In the genomic region with DNA sequence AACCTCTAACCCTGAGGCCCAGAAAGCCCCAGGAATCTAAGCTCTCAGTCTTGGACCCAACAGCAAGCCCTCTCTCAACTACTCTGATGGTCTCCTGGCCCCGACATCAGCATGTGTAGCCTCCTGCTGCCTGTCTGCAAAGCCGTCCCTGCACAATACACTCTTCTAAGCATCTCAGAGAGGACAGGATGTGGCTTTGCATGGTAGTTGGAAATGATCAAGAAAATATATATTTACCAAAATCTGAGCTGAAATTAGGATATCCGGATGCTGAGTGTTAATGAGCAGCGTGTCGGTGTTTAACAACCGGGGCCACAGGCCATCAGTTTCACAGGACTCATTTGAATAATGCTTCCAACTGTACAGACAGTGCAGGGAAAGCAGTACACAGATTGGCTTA, we compare ENCODE assay signal across 1 cellular context.
TF ChIP-seq lines count a peak whose summit lies in the region.

No MANE protein-coding gene starts in this region.

TF ChIP-seq in IMR-90, 13 proteins besides CTCF, POLR2A, EP300 and RAD21 (continued from another document):
- no peak for TF ChIP-seq MXI1 (IDR thresholded peaks at IDR 0.05; ENCODE audit: borderline replicate concordance, low read depth, low read length)
- no peak for TF ChIP-seq FOS (IDR thresholded peaks at IDR 0.05; ENCODE audit: low read depth, low read length)
- TF ChIP-seq MAZ (IDR thresholded peaks at IDR 0.05; ENCODE audit: borderline replicate concordance, low read depth, low read length), result no peak
